Comparison of ENCODE assay signal across 26 cellular contexts in genomic region chr14:70773182-70773862, GRCh38.
"Had no signal": no experiment of that assay in that cellular context is flagged by ENCODE, and none has a peak within 500 bp of the region (broad histone marks: within the 10 kb centered on the region; RNA-seq: fewer than 3 reads in every experiment).

No MANE protein-coding gene starts in this region.

- DNase-seq: activated CD4-positive, alpha-beta memory T cell treated with anti-CD3 and anti-CD28 coated beads, Interleukin-2, amount 10 ng/mL, durations not matched to agents 7 days and 5 days; activated CD4-positive, alpha-beta T cell treated with anti-CD3 and anti-CD28 coated beads, Interleukin-2, amount 50 U/mL, for 1 hour; activated CD4-positive, CD25-positive, alpha-beta regulatory T cell; activated gamma-delta T cell; activated naive CD4-positive, alpha-beta T cell treated with anti-CD3 and anti-CD28 coated beads for 36 hours; activated T-cell treated with anti-CD3 and anti-CD28 coated beads for 4 hours; activated T-cell treated with anti-CD3 and anti-CD28 coated beads, Interleukin-2, amount 50 U/mL, for 48 hours; brain microvascular endothelial cell; MG63; NCI-H1105; NCI-H1436; NCI-H1694 treated with DMSO at 0.1 percent for 48 hours; NCI-H2081; NCI-H510A treated with DMSO at 0.1 percent for 48 hours; NCI-H69; NK-92 treated with Interleukin-12 subunit alpha and Interleukin-12 subunit beta, amount 100 ng/mL, for 24 hours; Peyer's patch; SHP77; T-helper 17 cell; T-helper 9 cell had no signal

- H3K27ac ChIP-seq: brain microvascular endothelial cell, cardiac muscle cell, Peyer's patch, RWPE1, SJSA1 had no signal

- H3K27ac Mint-ChIP-seq: activated CD4-positive, alpha-beta memory T cell treated with anti-CD3 and anti-CD28 coated beads, Interleukin-2, amount 10 ng/mL, durations not matched to agents 7 days and 5 days; activated naive CD4-positive, alpha-beta T cell treated with anti-CD3 and anti-CD28 coated beads for 36 hours; activated naive CD8-positive, alpha-beta T cell; activated T-helper 17 cell treated with anti-CD3 and anti-CD28 coated beads, Interleukin-2, amount 50 U/mL, for 72 hours; T-helper 17 cell had no signal

- H3K4me3 Mint-ChIP-seq: activated CD4-positive, alpha-beta memory T cell treated with anti-CD3 and anti-CD28 coated beads, Interleukin-2, amount 10 ng/mL, durations not matched to agents 7 days and 5 days; activated naive CD4-positive, alpha-beta T cell treated with anti-CD3 and anti-CD28 coated beads for 36 hours; activated naive CD8-positive, alpha-beta T cell; activated T-helper 17 cell treated with anti-CD3 and anti-CD28 coated beads, Interleukin-2, amount 50 U/mL, for 72 hours; T-helper 17 cell had no signal

- H3K4me1 ChIP-seq: Peyer's patch, SJSA1 had no signal

- H3K27me3 ChIP-seq: brain microvascular endothelial cell, cardiac muscle cell, MG63, Peyer's patch, SJSA1 had no signal

- H3K9me3 ChIP-seq: MG63, Peyer's patch, SJSA1 had no signal

- H3K4me3 ChIP-seq: cardiac muscle cell, MG63, Peyer's patch, SJSA1 had no signal

- H3K36me3 ChIP-seq: brain microvascular endothelial cell, cardiac muscle cell, MG63, Peyer's patch, SJSA1 had no signal

- H3K9me3 Mint-ChIP-seq: activated CD4-positive, alpha-beta memory T cell treated with anti-CD3 and anti-CD28 coated beads, Interleukin-2, amount 10 ng/mL, durations not matched to agents 7 days and 5 days; activated naive CD4-positive, alpha-beta T cell treated with anti-CD3 and anti-CD28 coated beads for 36 hours; activated T-helper 17 cell treated with anti-CD3 and anti-CD28 coated beads, Interleukin-2, amount 50 U/mL, for 72 hours had no signal

- H3K4me1 Mint-ChIP-seq: activated CD4-positive, alpha-beta memory T cell treated with anti-CD3 and anti-CD28 coated beads, Interleukin-2, amount 10 ng/mL, durations not matched to agents 7 days and 5 days had no signal

- ATAC-seq: activated T-helper 17 cell treated with anti-CD3 and anti-CD28 coated beads, Interleukin-2, amount 50 U/mL, for 72 hours; SK-N-SH treated with all-trans-retinoic acid at 6 μM for 48 hours; T-helper 17 cell had no signal
